8 cellular contexts compared by ENCODE assay signal in the genomic region with DNA sequence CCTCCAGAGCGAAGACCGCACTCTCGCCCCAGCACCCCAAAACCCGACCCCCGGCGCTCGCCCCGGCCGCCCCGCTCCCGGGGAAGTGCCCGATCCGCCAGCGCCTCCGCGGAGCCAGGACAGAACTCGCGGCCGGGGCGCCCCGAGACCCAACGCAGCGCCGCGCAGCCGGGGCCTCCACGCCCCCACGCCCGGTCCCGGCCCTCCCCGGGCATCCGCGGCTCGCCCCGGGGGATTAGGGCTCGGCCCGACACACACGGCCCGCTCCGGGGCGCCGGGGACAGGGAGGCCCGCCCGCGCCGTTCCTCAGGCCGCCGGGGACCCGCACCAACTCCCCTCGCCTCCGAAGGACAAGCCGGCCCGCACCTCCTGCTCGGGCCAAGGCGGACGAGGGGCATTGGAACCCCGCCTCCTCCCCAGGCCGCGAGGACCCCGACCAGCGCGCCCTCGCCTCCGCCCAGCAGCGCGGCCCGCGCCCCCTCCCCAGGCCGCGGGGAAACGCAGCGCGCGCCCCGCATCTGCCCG. TPM values are rescaled to one million over a fixed set of nuclear protein-coding genes. Genes with fewer than 3 reads are reported as not detected.
A peak's percentile ranks its signal among the peaks of the same experiment; 100 is the strongest.
DNase-seq lines count a peak whose midpoint lies in the region; ATAC-seq and TF ChIP-seq lines count a peak whose summit lies in the region.

No MANE protein-coding gene starts in this region.

- H2AK5ac ChIP-seq in neuronal stem cell (ENCODE audit: low read depth, low read length): peak overlapping the region; percentile 12

- no peak overlapping the region for H4K91ac ChIP-seq in neuronal stem cell (ENCODE audit: low read depth, low read length, poor library complexity)

- peak overlapping the region; percentile 94 for H3K23ac ChIP-seq in neuronal stem cell (ENCODE audit: low read depth, low read length, poor library complexity)

- TF ChIP-seq CTCF in foreskin keratinocyte (conservative IDR thresholded peaks at IDR 0.05): no peak

- H4K8ac ChIP-seq in neuronal stem cell (ENCODE audit: low read depth, low read length): no peak overlapping the region

- peak; percentile 51 for DNase-seq in CD1c-positive myeloid dendritic cell (ENCODE audit: extremely low spot score)
- DNase-seq in activated T-cell treated with anti-CD3 and anti-CD28 coated beads, Interleukin-2, amount 50 U/mL, for 48 hours: peak; percentile 49 to 63
- DNase-seq in foreskin keratinocyte: no peak
- DNase-seq in neuronal stem cell (ENCODE audit: low spot score): peak; percentile 9
- DNase-seq in SKM-1 (lab: John Stamatoyannopoulos, UW; ENCODE audit: unreplicated experiment): no peak

- no peaks in the 10 kb centered on the region for H3K4me1 ChIP-seq in foreskin keratinocyte
- peaks cover 2 to 3% of the 10 kb centered on the region in 2 donors for H3K4me1 ChIP-seq in neuronal stem cell (ENCODE audit: control insufficient read depth in 2 of 2, insufficient read depth in 1 of 2, low read depth in 1 of 2, low read length in 2 of 2)

- no peaks in the 10 kb centered on the region for H3K79me1 ChIP-seq in neuronal stem cell (ENCODE audit: low read depth, low read length)

- H3K14ac ChIP-seq in neuronal stem cell (ENCODE audit: low read length): peak overlapping the region; percentile 42

- H2AFZ ChIP-seq in neuronal stem cell (ENCODE audit: low read length): peak overlapping the region; percentile 94

- no peak overlapping the region for H2BK120ac ChIP-seq in neuronal stem cell (ENCODE audit: low read depth, low read length)

- H3K27ac ChIP-seq in foreskin keratinocyte (peak overlapping the region; percentile 75), neuronal stem cell (replicated peaks; ENCODE audit: low read length) (peak overlapping the region; percentile 84)

- no peak overlapping the region for H2BK12ac ChIP-seq in neuronal stem cell (ENCODE audit: low read length)

- peak overlapping the region; percentile 98 for H3K9ac ChIP-seq in neuronal stem cell (ENCODE audit: low read depth, low read length, poor library complexity)

- ATAC-seq in HG03045 (IDR thresholded peaks at IDR 0.05; ENCODE audit: unreplicated experiment) (peak; percentile 24), foreskin keratinocyte (peak; percentile 32), HG03378 (IDR thresholded peaks at IDR 0.05; ENCODE audit: unreplicated experiment) (no peak), GM21515 (IDR thresholded peaks at IDR 0.05; ENCODE audit: unreplicated experiment) (no peak)

- H3K36me3 ChIP-seq in neuronal stem cell (replicated peaks in 1 of 2; ENCODE audit: control insufficient read depth in 2 of 2, insufficient read depth in 2 of 2, low read length in 2 of 2): no peaks in the 10 kb centered on the region

- WGBS in neuronal stem cell (ENCODE audit: extremely low coverage in 2 of 2, insufficient read length in 2 of 2, insufficient replicate concordance in 1 of 2), 2 donors: no CpG with 5 or more reads among the region's 76 CpGs

- H2BK5ac ChIP-seq in neuronal stem cell (ENCODE audit: low read length): peak overlapping the region; percentile 96

- H2BK15ac ChIP-seq in neuronal stem cell (ENCODE audit: low read length): peak overlapping the region; percentile 16

- H3K27me3 ChIP-seq in foreskin keratinocyte (no peaks in the 10 kb centered on the region), neuronal stem cell (ENCODE audit: control insufficient read depth in 3 of 3, insufficient read depth in 3 of 3, low read depth in 1 of 3, low read length in 3 of 3) (no peaks in the 10 kb centered on the region)

- peak overlapping the region; percentile 86 to 100 for H3K4me3 ChIP-seq in neuronal stem cell (ENCODE audit: low read length in 2 of 2)

- H3K18ac ChIP-seq in neuronal stem cell (ENCODE audit: low read length): peak overlapping the region; percentile 96

- no peaks in the 10 kb centered on the region for H3K9me3 ChIP-seq in neuronal stem cell (replicated peaks in 1 of 2; ENCODE audit: control insufficient read depth in 2 of 2, insufficient read depth in 1 of 2, low read depth in 1 of 2, low read length in 2 of 2)

- H3K4me2 ChIP-seq in neuronal stem cell (ENCODE audit: insufficient read depth, low read length, poor library complexity, severe bottlenecking): peak overlapping the region; percentile 62

- H3K4ac ChIP-seq in neuronal stem cell (ENCODE audit: low read length): no peak overlapping the region

RNA-seq across cellular contexts. Expression of a gene that starts 0.5 kb away (rescaled TPM):
- total RNA-seq in foreskin keratinocyte: 12.4 TPM in 2 replicates
- polyA plus RNA-seq in foreskin keratinocyte: 3.7 and 4.0 TPM in 2 replicates
- 33.7 TPM for polyA plus RNA-seq in neuronal stem cell (2013, experiment 1 of 2)
- 34.7 TPM for polyA plus RNA-seq in neuronal stem cell (2013, experiment 2 of 2)

RNA-seq across cellular contexts. Expression of a gene that starts 11.2 kb away (rescaled TPM):
- 21.6 and 25.8 TPM in 2 replicates for total RNA-seq in foreskin keratinocyte
- 10.6 and 10.7 TPM in 2 replicates for polyA plus RNA-seq in foreskin keratinocyte
- 24.1 TPM for polyA plus RNA-seq in neuronal stem cell (2013, experiment 1 of 2)
- 24.2 TPM for polyA plus RNA-seq in neuronal stem cell (2013, experiment 2 of 2)

Comparison
In these comparisons a context has a peak if more than half of its experiments do, and no peak if none do; other contexts are left out.
1. DNase-seq: peak in CD1c-positive myeloid dendritic cell (single experiment), activated T-cell treated with anti-CD3 and anti-CD28 coated beads, Interleukin-2, amount 50 U/mL, for 48 hours (2 of 2) and neuronal stem cell (single experiment); none in foreskin keratinocyte (0 of 2) and SKM-1 (single experiment).
2. ATAC-seq: peak in HG03045 (single experiment) and foreskin keratinocyte (single experiment); none in HG03378 (single experiment) and GM21515 (single experiment).